In genomic region chr16:47061204-47061603, GRCh38 we compare ENCODE assay signal across 1 cellular context.
A peak's percentile ranks its signal among the peaks of the same experiment; 100 is the strongest.
TF ChIP-seq lines count a peak whose summit lies in the region.

No MANE protein-coding gene starts in this region.

TF ChIP-seq in HepG2, 621 proteins besides CTCF, POLR2A, EP300 and RAD21 (continued from another document):
- TF ChIP-seq ZNF687 (CRISPR knock-in tag; IDR thresholded peaks at IDR 0.05), result peak; percentile 38; the same call in 1 of the 2 replicates
- no peak for TF ChIP-seq REL (CRISPR knock-in tag; conservative IDR thresholded peaks at IDR 0.05)
- no peak for TF ChIP-seq KDM5A (IDR thresholded peaks at IDR 0.05; ENCODE audit: borderline replicate concordance, low read length)
- TF ChIP-seq TRIM24 (CRISPR knock-in tag; IDR thresholded peaks at IDR 0.05), result no peak
- TF ChIP-seq NONO (IDR thresholded peaks at IDR 0.05), result no peak
- no peak for TF ChIP-seq NONO (CRISPR knock-in tag; conservative IDR thresholded peaks at IDR 0.05)
- TF ChIP-seq MXD1 (CRISPR knock-in tag; IDR thresholded peaks at IDR 0.05), result 0 out of 2 replicates have a peak, but pooled peaks have one; percentile 51
- 0 out of 2 replicates have a peak, but pooled peaks have one; percentile 43 for TF ChIP-seq ZNF605 (CRISPR knock-in tag; IDR thresholded peaks at IDR 0.05)
- no peak for TF ChIP-seq ZNF510 (CRISPR knock-in tag; IDR thresholded peaks at IDR 0.05; ENCODE audit: low read depth)
- TF ChIP-seq RERE (CRISPR knock-in tag; IDR thresholded peaks at IDR 0.05; ENCODE audit: low read depth), result no peak
- no peak for TF ChIP-seq MNT (IDR thresholded peaks at IDR 0.05)
- no peak for TF ChIP-seq HMG20A (CRISPR knock-in tag; IDR thresholded peaks at IDR 0.05; ENCODE audit: borderline replicate concordance)
- TF ChIP-seq SKIL (CRISPR knock-in tag; IDR thresholded peaks at IDR 0.05; ENCODE audit: borderline replicate concordance), result no peak
- TF ChIP-seq ATF7 (IDR thresholded peaks at IDR 0.05), result no peak
- no peak for TF ChIP-seq ATF7 (CRISPR knock-in tag; IDR thresholded peaks at IDR 0.05)
- no peak for TF ChIP-seq ZNF343 (CRISPR knock-in tag; IDR thresholded peaks at IDR 0.05)
- TF ChIP-seq ZFP37 (CRISPR knock-in tag; IDR thresholded peaks at IDR 0.05; ENCODE audit: borderline replicate concordance), result no peak
- TF ChIP-seq GLI4 (CRISPR knock-in tag; IDR thresholded peaks at IDR 0.05; ENCODE audit: borderline replicate concordance), result no peak
- TF ChIP-seq ZNF737 (CRISPR knock-in tag; IDR thresholded peaks at IDR 0.05; ENCODE audit: borderline replicate concordance), result no peak
- TF ChIP-seq ZNF382 (CRISPR knock-in tag; IDR thresholded peaks at IDR 0.05; ENCODE audit: borderline replicate concordance), result no peak
- TF ChIP-seq ZNF572 (CRISPR knock-in tag; IDR thresholded peaks at IDR 0.05), result 0 out of 2 replicates have a peak, but pooled peaks have one; percentile 59
- TF ChIP-seq FLYWCH1 (CRISPR knock-in tag; IDR thresholded peaks at IDR 0.05), result no peak
- no peak for TF ChIP-seq FIP1L1 (IDR thresholded peaks at IDR 0.05; ENCODE audit: borderline replicate concordance, insufficient read depth, low read depth, low read length)
- TF ChIP-seq HCFC1 (IDR thresholded peaks at IDR 0.05; ENCODE audit: low read depth, low read length), result no peak
- TF ChIP-seq EZH2 (conservative IDR thresholded peaks at IDR 0.05; ENCODE audit: low read depth, low read length), result no peak
- no peak for TF ChIP-seq SATB2 (CRISPR knock-in tag; IDR thresholded peaks at IDR 0.05)
- no peak for TF ChIP-seq PRDM15 (CRISPR knock-in tag; IDR thresholded peaks at IDR 0.05)
- no peak for TF ChIP-seq E2F2 (CRISPR knock-in tag; IDR thresholded peaks at IDR 0.05; ENCODE audit: borderline replicate concordance)
- TF ChIP-seq KMT2A (CRISPR knock-in tag; IDR thresholded peaks at IDR 0.05), result no peak
- no peak for TF ChIP-seq ZNF800 (CRISPR knock-in tag; IDR thresholded peaks at IDR 0.05)
- TF ChIP-seq PITX1 (CRISPR knock-in tag; IDR thresholded peaks at IDR 0.05), result no peak
- TF ChIP-seq ZNF331 (CRISPR knock-in tag; IDR thresholded peaks at IDR 0.05), result no peak
- no peak for TF ChIP-seq ELF4 (CRISPR knock-in tag; IDR thresholded peaks at IDR 0.05; ENCODE audit: borderline replicate concordance)
- 0 out of 2 replicates have a peak, but pooled peaks have one; percentile 62 for TF ChIP-seq CAMTA2 (CRISPR knock-in tag; IDR thresholded peaks at IDR 0.05; ENCODE audit: borderline replicate concordance)
- TF ChIP-seq CENPBD1 (CRISPR knock-in tag; IDR thresholded peaks at IDR 0.05; ENCODE audit: borderline replicate concordance, low read depth), result no peak
- TF ChIP-seq NFYB (CRISPR knock-in tag; IDR thresholded peaks at IDR 0.05), result no peak
